In the genomic region with DNA sequence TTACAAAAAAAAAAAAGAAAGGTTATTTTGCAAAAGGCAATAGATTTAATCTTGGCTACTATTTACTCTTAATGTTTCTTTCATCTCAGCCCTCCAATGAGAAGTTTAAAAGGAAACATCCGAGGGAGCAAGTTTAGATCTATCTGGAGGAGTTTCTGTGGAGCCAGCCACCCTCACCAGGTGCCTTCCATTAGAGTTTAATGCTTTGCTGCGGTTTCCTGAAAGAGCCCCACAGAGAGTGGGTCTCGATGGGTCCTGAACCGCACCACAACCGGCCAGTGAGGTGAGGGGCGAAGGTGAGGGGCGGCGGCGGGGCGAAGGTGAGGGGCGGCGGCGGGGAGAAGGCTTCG, we compare ENCODE assay signal across 8 cellular contexts. TPM values are rescaled to one million over a fixed set of nuclear protein-coding genes. Genes with fewer than 3 reads are reported as not detected.
DNase-seq lines count a peak whose midpoint lies in the region; ATAC-seq and TF ChIP-seq lines count a peak whose summit lies in the region.

No MANE protein-coding gene starts in this region.

- peak overlapping the region; percentile 87 for H3K27ac Mint-ChIP-seq in T-helper 17 cell

- peak overlapping the region; percentile 97 for H3K4me3 Mint-ChIP-seq in T-helper 17 cell

- H3K4me3 ChIP-seq in fibroblast of pulmonary artery (replicated peaks; ENCODE audit: low read depth, low read length) (peak overlapping the region; percentile 67), osteoblast (ENCODE audit: insufficient read depth, low read length) (peak overlapping the region; percentile 84)

- no peaks in the 10 kb centered on the region for H3K27me3 Mint-ChIP-seq in T-helper 17 cell

- ATAC-seq in HG02678 (IDR thresholded peaks at IDR 0.05; ENCODE audit: unreplicated experiment), result peak; percentile 1
- peak; percentile 3 for ATAC-seq in T-helper 17 cell
- no peak for ATAC-seq in HG02840 (IDR thresholded peaks at IDR 0.05; ENCODE audit: low FRiP score, unreplicated experiment)

- H3K9me3 ChIP-seq in T-helper 17 cell (ENCODE audit: control insufficient read depth, low read length, poor library complexity, severe bottlenecking) (no peaks in the 10 kb centered on the region), osteoblast (ENCODE audit: low read depth, low read length) (no peaks in the 10 kb centered on the region)

- peaks cover 12% of the 10 kb centered on the region for H3K4me1 Mint-ChIP-seq in T-helper 17 cell

- no peak for TF ChIP-seq CTCF in fibroblast of pulmonary artery (IDR thresholded peaks at IDR 0.05; ENCODE audit: low read length, missing control alignments)
- no peak for TF ChIP-seq CTCF in osteoblast (IDR thresholded peaks at IDR 0.05; ENCODE audit: extremely low read depth, low read depth, low read length)

- in situ Hi-C loops in G401 (cut with HindIII; ENCODE audit: low sequenced_read_pairs), result no loop called here

- H3K4me1 ChIP-seq in osteoblast (ENCODE audit: insufficient read depth, low read length), result peaks cover 8% of the 10 kb centered on the region

- H3K36me3 ChIP-seq in osteoblast (ENCODE audit: insufficient read depth, low read length), result no peaks in the 10 kb centered on the region

- H3K27ac ChIP-seq in osteoblast (ENCODE audit: low read depth, low read length), result no peak overlapping the region

- H2AFZ ChIP-seq in osteoblast (ENCODE audit: low read length), result peak overlapping the region; percentile 90

- no peaks in the 10 kb centered on the region for H4K20me1 ChIP-seq in osteoblast (ENCODE audit: insufficient read depth, low read length)

- DNase-seq in G401 (ENCODE audit: low spot score) (peak; percentile 38), T-helper 17 cell (peak in 1 of 3 donors; percentile 9), fibroblast of pulmonary artery (ENCODE audit: low read depth) (no peak), osteoblast (ENCODE audit: insufficient read length, low spot score, missing footprints) (no peak), DMS153 treated with DMSO at 0.1 percent for 48 hours (lab: John Stamatoyannopoulos, UW; ENCODE audit: unreplicated experiment) (no peak)
- DNase-seq in stimulated activated CD4-positive, alpha-beta T cell treated with anti-CD3 and anti-CD28 coated beads, Interleukin-4, amount 100 ng/mL, for 1 hour, result no peak

- no peaks in the 10 kb centered on the region for H3K79me2 ChIP-seq in osteoblast (ENCODE audit: insufficient read depth, low read length)

- H3K4me2 ChIP-seq in osteoblast (ENCODE audit: insufficient read depth, low read length), result peak overlapping the region; percentile 88

- no peaks in the 10 kb centered on the region for H3K27me3 ChIP-seq in osteoblast (ENCODE audit: insufficient read depth, low read length)

- H3K36me3 Mint-ChIP-seq in T-helper 17 cell (ENCODE audit: low read depth), result no peaks in the 10 kb centered on the region

RNA-seq across cellular contexts. Expression of a gene that starts 0.6 kb away (rescaled TPM):
- total RNA-seq in G401 (2014; rRNA removed; shearing (Covaris generic)), result 0.18 and 1.1 TPM in 2 replicates
- total RNA-seq in T-helper 17 cell (1 to 10 TPM; 8.3 to 8.4 TPM), osteoblast (2.9 and 4.7 TPM in 2 replicates)

RNA-seq across cellular contexts. Expression of a gene that starts 0.8 kb away (rescaled TPM):
- total RNA-seq in G401 (2014; rRNA removed; shearing (Covaris generic)), result not detected in 2 replicates
- total RNA-seq in T-helper 17 cell (1 to 10 TPM; 1.6 to 2.0 TPM), osteoblast (0.59 and 1.4 TPM in 2 replicates)
